In genomic region chr15:91469627-91470567, GRCh38 we compare ENCODE assay signal across 1 cellular context.
TF ChIP-seq lines count a peak whose summit lies in the region.

No MANE protein-coding gene starts in this region.

TF ChIP-seq in K562, 482 proteins besides CTCF, POLR2A, EP300 and RAD21 (continued from another document and continues in another):
- no peak for TF ChIP-seq E2F1 (CRISPR knock-in tag; IDR thresholded peaks at IDR 0.05)
- no peak for TF ChIP-seq KDM4B (IDR thresholded peaks at IDR 0.05; ENCODE audit: borderline replicate concordance in 2 of 2, low read depth in 1 of 2)
- TF ChIP-seq SRSF3 (IDR thresholded peaks at IDR 0.05; ENCODE audit: insufficient read depth, low read length): no peak
- TF ChIP-seq ZNF3 (CRISPR knock-in tag; IDR thresholded peaks at IDR 0.05): no peak
- TF ChIP-seq PRDM10 (IDR thresholded peaks at IDR 0.05; ENCODE audit: partially characterized antibody): no peak
- TF ChIP-seq ZNF584 (CRISPR knock-in tag; IDR thresholded peaks at IDR 0.05; ENCODE audit: low read depth): peak; percentile 47; the same call in 1 of the 2 replicates
- TF ChIP-seq HDGF (IDR thresholded peaks at IDR 0.05): no peak
- TF ChIP-seq CHD2 (IDR thresholded peaks at IDR 0.05; ENCODE audit: low read depth, low read length): no peak
- TF ChIP-seq ZBTB43 (CRISPR knock-in tag; IDR thresholded peaks at IDR 0.05): no peak
- no peak for TF ChIP-seq GATAD2A (IDR thresholded peaks at IDR 0.05)
- TF ChIP-seq ASH1L (IDR thresholded peaks at IDR 0.05; ENCODE audit: borderline replicate concordance, low read depth, partially characterized antibody): no peak
- no peak for TF ChIP-seq CREB1 (IDR thresholded peaks at IDR 0.05)
- TF ChIP-seq CREB1 (CRISPR knock-in tag; IDR thresholded peaks at IDR 0.05): no peak
- no peak for TF ChIP-seq GTF2F1 (IDR thresholded peaks at IDR 0.05; ENCODE audit: low read depth, low read length)
- TF ChIP-seq CTCFL (IDR thresholded peaks at IDR 0.05; ENCODE audit: borderline replicate concordance, insufficient read depth, low read depth, low read length, poor library complexity, severe bottlenecking): no peak
- no peak for TF ChIP-seq ZBTB5 (IDR thresholded peaks at IDR 0.05)
- TF ChIP-seq ZKSCAN1 (IDR thresholded peaks at IDR 0.05; ENCODE audit: low read depth, low read length): no peak
- no peak for TF ChIP-seq JUND (IDR thresholded peaks at IDR 0.05; ENCODE audit: borderline replicate concordance, low read depth, low read length)
- peak; percentile 11; the same call in 1 of the 3 replicates for TF ChIP-seq JUND (tag; IDR thresholded peaks at IDR 0.05; ENCODE audit: borderline replicate concordance, low read depth, low read length)
- no peak for TF ChIP-seq ZNF778 (CRISPR knock-in tag; IDR thresholded peaks at IDR 0.05)
- 0 out of 4 replicates have a peak, but pooled peaks of 1 of the 2 experiments have one; percentile 27 for TF ChIP-seq ZMIZ1 (IDR thresholded peaks at IDR 0.05; ENCODE audit: low read depth in 2 of 2, low read length in 2 of 2)
- TF ChIP-seq ZNF174 (CRISPR knock-in tag; IDR thresholded peaks at IDR 0.05): no peak
- TF ChIP-seq RCOR1 (IDR thresholded peaks at IDR 0.05; ENCODE audit: borderline replicate concordance in 1 of 2, low read depth in 2 of 2, low read length in 2 of 2): peak in 1 of 2 experiments; percentile 50; a peak in 1 of 4 replicates
- no peak for TF ChIP-seq ZNF436 (CRISPR knock-in tag; IDR thresholded peaks at IDR 0.05)
- TF ChIP-seq CHD7 (IDR thresholded peaks at IDR 0.05; ENCODE audit: low read depth, low read length): no peak
- no peak for TF ChIP-seq JUNB (CRISPR knock-in tag; conservative IDR thresholded peaks at IDR 0.05)
